ENCODE assay signal across 9 cellular contexts in the genomic region with DNA sequence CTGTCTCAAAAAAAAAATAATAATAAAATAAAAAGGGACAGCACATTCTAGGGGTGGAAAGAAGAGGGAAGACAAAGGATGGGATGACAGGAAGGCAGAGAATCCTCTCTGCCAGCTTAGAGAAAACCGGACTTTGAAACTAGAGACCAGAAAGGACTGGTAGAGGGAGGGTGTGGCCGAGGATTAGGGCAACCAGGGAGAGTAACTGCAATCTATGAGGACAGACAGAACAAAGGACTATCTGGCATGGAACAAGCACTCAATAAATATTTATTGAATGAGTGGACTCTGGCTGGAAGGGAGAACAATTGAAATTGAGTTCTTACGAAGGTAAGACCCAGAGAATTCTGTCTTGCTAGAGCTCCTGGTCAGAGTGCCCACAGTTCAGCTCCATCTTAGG. TPM values are rescaled to one million over a fixed set of nuclear protein-coding genes. Genes with fewer than 3 reads are reported as not detected.
A peak's percentile ranks its signal among the peaks of the same experiment; 100 is the strongest.
DNase-seq lines count a peak whose midpoint lies in the region; ATAC-seq and TF ChIP-seq lines count a peak whose summit lies in the region.
"Had no signal": no experiment of that assay in that cellular context is flagged by ENCODE, and none has a peak within 500 bp of the region (broad histone marks: within the 10 kb centered on the region; RNA-seq: fewer than 3 reads in every experiment).

No MANE protein-coding gene starts in this region.

- H3K4me3 ChIP-seq in GM12865 (ENCODE audit: low read depth, low read length) (peak overlapping the region; percentile 70), RWPE2 (ENCODE audit: severe bottlenecking) (peak overlapping the region; percentile 98), fibroblast of lung (replicated peaks in 1 of 4; ENCODE audit: control extremely low read depth in 1 of 4, insufficient read depth in 1 of 4, low read depth in 3 of 4, low read length in 4 of 4) (peak overlapping the region; percentile 84 to 97 (median 92))

- H3K9me3 ChIP-seq in RWPE2 (ENCODE audit: severe bottlenecking) (no peaks in the 10 kb centered on the region), fibroblast of lung (ENCODE audit: control insufficient read depth, insufficient read depth, low read depth, low read length) (no peaks in the 10 kb centered on the region)

- H3K4me1 ChIP-seq in RWPE2 (ENCODE audit: insufficient read depth, poor library complexity, severe bottlenecking): peaks cover 7% of the 10 kb centered on the region
- peaks cover 7% of the 10 kb centered on the region for H3K4me1 ChIP-seq in fibroblast of lung (ENCODE audit: control insufficient read depth, extremely low read depth, insufficient read depth, low read length)

- H3K4me2 ChIP-seq in fibroblast of lung (ENCODE audit: extremely low read depth, insufficient read depth, low read length): peak overlapping the region; percentile 61

- peaks cover 69% of the 10 kb centered on the region for H3K36me3 ChIP-seq in RWPE2 (ENCODE audit: low read depth)
- peaks cover 15% of the 10 kb centered on the region for H3K36me3 ChIP-seq in fibroblast of lung (ENCODE audit: control insufficient read depth, insufficient read depth, low read length)

- peaks cover 41% of the 10 kb centered on the region for H3K79me2 ChIP-seq in fibroblast of lung (ENCODE audit: control insufficient read depth, insufficient read depth, low read length)

- ATAC-seq in RWPE2 (ENCODE audit: low read depth): peak; percentile 19; the same call in 1 of the 3 replicates

- DNase-seq in GM12865 (ENCODE audit: low read depth): no peak
- DNase-seq in RWPE2 (ENCODE audit: low spot score): no peak
- DNase-seq in fibroblast of lung (ENCODE audit: low read depth in 2 of 2): no peak
- peak; percentile 38 for DNase-seq in renal cortical epithelial cell (ENCODE audit: low read depth)
- no peak for DNase-seq in inferior parietal cortex (ENCODE audit: extremely low spot score)
- no peak for DNase-seq in GOT3 (lab: John Stamatoyannopoulos, UW)
- DNase-seq in HPDE6-E6E7 (ENCODE audit: extremely low spot score): no peak
- DNase-seq in iPS-NIHi7 (ENCODE audit: extremely low spot score): no peak
- DNase-seq: midbrain had no signal

- H3K9ac ChIP-seq in fibroblast of lung (ENCODE audit: insufficient read depth, low read length): no peak overlapping the region

- no peaks in the 10 kb centered on the region for H3K27me3 ChIP-seq in RWPE2 (ENCODE audit: insufficient read depth, poor library complexity, severe bottlenecking)
- H3K27me3 ChIP-seq in fibroblast of lung (ENCODE audit: control insufficient read depth, insufficient read depth, low read length): no peaks in the 10 kb centered on the region

- H4K20me1 ChIP-seq in fibroblast of lung (ENCODE audit: control insufficient read depth, extremely low read depth, insufficient read depth, low read length): peaks cover 2% of the 10 kb centered on the region

- H3K27ac ChIP-seq in RWPE2 (ENCODE audit: poor library complexity, severe bottlenecking): no peak overlapping the region
- no peak overlapping the region for H3K27ac ChIP-seq in fibroblast of lung (ENCODE audit: insufficient read depth, low read length)

- H2AFZ ChIP-seq in fibroblast of lung (ENCODE audit: low read length): no peak overlapping the region

- TF ChIP-seq CTCF in GM12865 (IDR thresholded peaks at IDR 0.05; ENCODE audit: insufficient read depth, low read depth, low read length, missing control alignments) (no peak), RWPE2 (IDR thresholded peaks at IDR 0.05; ENCODE audit: poor library complexity, severe bottlenecking) (no peak), fibroblast of lung (conservative IDR thresholded peaks at IDR 0.05 in 1 of 2, IDR thresholded peaks at IDR 0.05 in 1 of 2; ENCODE audit: low read depth in 1 of 2, low read length in 2 of 2) (no peak)

RNA-seq across cellular contexts. Expression of gene GBA2, which starts 2.4 kb away (rescaled TPM):
- 21.8 and 23.9 TPM in 2 replicates for total RNA-seq in fibroblast of lung
- 24.1 and 25.5 TPM in 2 replicates for polyA plus RNA-seq in fibroblast of lung
- 30.2 and 32.0 TPM in 2 replicates for polyA plus RNA-seq in fibroblast of lung (2012)
- polyA minus RNA-seq in fibroblast of lung (ENCODE audit: low replicate concordance): 32.9 and 44.6 TPM in 2 replicates
- 14.9 and 46.9 TPM in 2 replicates for total RNA-seq in renal cortical epithelial cell

RNA-seq across cellular contexts. Expression of gene RGP1, which starts 2.5 kb away (rescaled TPM):
- total RNA-seq in fibroblast of lung: 10.5 and 14.9 TPM in 2 replicates
- 17.4 and 18.0 TPM in 2 replicates for polyA plus RNA-seq in fibroblast of lung
- 15.9 and 17.3 TPM in 2 replicates for polyA plus RNA-seq in fibroblast of lung (2012)
- 43.2 and 58.2 TPM in 2 replicates for polyA minus RNA-seq in fibroblast of lung (ENCODE audit: low replicate concordance)
- total RNA-seq in renal cortical epithelial cell: 13.7 and 24.3 TPM in 2 replicates

RNA-seq across cellular contexts. Expression of gene MSMP, which starts 7.5 kb away (rescaled TPM):
- total RNA-seq in fibroblast of lung: not detected in 2 replicates
- polyA plus RNA-seq in fibroblast of lung: not detected in 2 replicates
- not detected in 2 replicates for polyA plus RNA-seq in fibroblast of lung (2012)
- not detected in 2 replicates for polyA minus RNA-seq in fibroblast of lung (ENCODE audit: low replicate concordance)
- not detected in 2 replicates for total RNA-seq in renal cortical epithelial cell

RNA-seq across cellular contexts. Expression of gene CREB3, which starts 14.1 kb away (rescaled TPM):
- total RNA-seq in fibroblast of lung (64.7 and 70.2 TPM in 2 replicates), renal cortical epithelial cell (57.8 and 152 TPM in 2 replicates)
- 50.2 and 55.8 TPM in 2 replicates for polyA plus RNA-seq in fibroblast of lung
- polyA plus RNA-seq in fibroblast of lung (2012): 64.7 and 76.5 TPM in 2 replicates
- 109 and 122 TPM in 2 replicates for polyA minus RNA-seq in fibroblast of lung (ENCODE audit: low replicate concordance)

RNA-seq across cellular contexts. Expression of gene TLN1, which starts 14.6 kb away (rescaled TPM):
- total RNA-seq in fibroblast of lung (214 and 405 TPM in 2 replicates), renal cortical epithelial cell (266 and 772 TPM in 2 replicates)
- 214 and 244 TPM in 2 replicates for polyA plus RNA-seq in fibroblast of lung
- 354 and 377 TPM in 2 replicates for polyA plus RNA-seq in fibroblast of lung (2012)
- 919 and 1,168 TPM in 2 replicates for polyA minus RNA-seq in fibroblast of lung (ENCODE audit: low replicate concordance)
